In genomic region chr2:189291460-189291859, GRCh38 we compare ENCODE assay signal across 16 cellular contexts.
DNase-seq lines count a peak whose midpoint lies in the region; ATAC-seq and FAIRE-seq lines count a peak whose summit lies in the region.
"Had no signal": no experiment of that assay in that cellular context is flagged by ENCODE, and none has a peak within 500 bp of the region (broad histone marks: within the 10 kb centered on the region; RNA-seq: fewer than 3 reads in every experiment).

No MANE protein-coding gene starts in this region.

- ATAC-seq in activated naive CD8-positive, alpha-beta T cell treated with anti-CD3 and anti-CD28 coated beads, Interleukin-2, amount 50 U/mL, for 24 hours, result peak; percentile 48
- peak; percentile 68 for ATAC-seq in stimulated activated naive CD8-positive, alpha-beta T cell treated with anti-CD3 and anti-CD28 coated beads, Interleukin-15, amount 100 ng/mL, for 72 hours
- ATAC-seq in GM18520 (IDR thresholded peaks at IDR 0.05; ENCODE audit: unreplicated experiment), result no peak
- ATAC-seq: CD8-positive, alpha-beta T cell; K562 had no signal

- peak overlapping the region; percentile 95 for H3K27ac Mint-ChIP-seq in activated naive CD4-positive, alpha-beta T cell treated with anti-CD3 and anti-CD28 coated beads, Interleukin-2, amount 50 U/mL, for 24 hours
- peak overlapping the region; percentile 92 for H3K27ac Mint-ChIP-seq in activated naive CD8-positive, alpha-beta T cell treated with anti-CD3 and anti-CD28 coated beads, Interleukin-2, amount 50 U/mL, for 24 hours
- peak overlapping the region; percentile 87 to 94 for H3K27ac Mint-ChIP-seq in stimulated activated naive CD8-positive, alpha-beta T cell treated with anti-CD3 and anti-CD28 coated beads, Interleukin-15, amount 100 ng/mL, for 72 hours
- H3K27ac Mint-ChIP-seq: CD8-positive, alpha-beta T cell had no signal

- peaks cover 71% of the 10 kb centered on the region for H3K4me1 Mint-ChIP-seq in activated naive CD4-positive, alpha-beta T cell treated with anti-CD3 and anti-CD28 coated beads, Interleukin-2, amount 50 U/mL, for 24 hours
- H3K4me1 Mint-ChIP-seq in activated naive CD8-positive, alpha-beta T cell treated with anti-CD3 and anti-CD28 coated beads, Interleukin-2, amount 50 U/mL, for 24 hours, result peaks cover 81% of the 10 kb centered on the region
- peaks cover 56% of the 10 kb centered on the region for H3K4me1 Mint-ChIP-seq in stimulated activated naive CD8-positive, alpha-beta T cell treated with anti-CD3 and anti-CD28 coated beads, Interleukin-15, amount 100 ng/mL, for 72 hours

- no peaks in the 10 kb centered on the region for H3K27me3 Mint-ChIP-seq in activated naive CD4-positive, alpha-beta T cell treated with anti-CD3 and anti-CD28 coated beads, Interleukin-2, amount 50 U/mL, for 24 hours
- no peaks in the 10 kb centered on the region for H3K27me3 Mint-ChIP-seq in activated naive CD8-positive, alpha-beta T cell treated with anti-CD3 and anti-CD28 coated beads, Interleukin-2, amount 50 U/mL, for 24 hours
- no peaks in the 10 kb centered on the region for H3K27me3 Mint-ChIP-seq in stimulated activated naive CD8-positive, alpha-beta T cell treated with anti-CD3 and anti-CD28 coated beads, Interleukin-15, amount 100 ng/mL, for 72 hours

- no peak for DNase-seq in activated naive CD4-positive, alpha-beta T cell treated with anti-CD3 and anti-CD28 coated beads, Interleukin-2, amount 50 U/mL, for 16 hours
- no peak for DNase-seq in activated naive CD8-positive, alpha-beta T cell treated with anti-CD3 and anti-CD28 coated beads, Interleukin-2, amount 50 U/mL, for 24 hours
- no peak for DNase-seq in stimulated activated naive CD8-positive, alpha-beta T cell treated with anti-CD3 and anti-CD28 coated beads, Interleukin-15, amount 100 ng/mL, for 72 hours
- DNase-seq in NOMO-1 treated with dmso at 0.1 percent for 144 hours (lab: John Stamatoyannopoulos, UW; ENCODE audit: unreplicated experiment), result no peak
- DNase-seq: CD8-positive, alpha-beta T cell; DMS53; EL; GOT3; NCI-H1105 treated with DMSO at 0.1 percent for 48 hours; NCI-H1694 treated with DMSO at 0.1 percent for 48 hours; Right ventricle myocardium superior had no signal

- H3K4me3 Mint-ChIP-seq in activated naive CD4-positive, alpha-beta T cell treated with anti-CD3 and anti-CD28 coated beads, Interleukin-2, amount 50 U/mL, for 24 hours, result peak overlapping the region; percentile 33
- peak overlapping the region; percentile 27 for H3K4me3 Mint-ChIP-seq in activated naive CD8-positive, alpha-beta T cell treated with anti-CD3 and anti-CD28 coated beads, Interleukin-2, amount 50 U/mL, for 24 hours
- H3K4me3 Mint-ChIP-seq in stimulated activated naive CD8-positive, alpha-beta T cell treated with anti-CD3 and anti-CD28 coated beads, Interleukin-15, amount 100 ng/mL, for 72 hours, result peak overlapping the region; percentile 41 to 44
- H3K4me3 Mint-ChIP-seq: CD8-positive, alpha-beta T cell had no signal

- FAIRE-seq in TTC549 (lab: Jason Lieb, UNC), result peak; percentile 50
- FAIRE-seq: GM12891, K562 had no signal

- peaks cover 3% of the 10 kb centered on the region for H3K36me3 Mint-ChIP-seq in activated naive CD4-positive, alpha-beta T cell treated with anti-CD3 and anti-CD28 coated beads, Interleukin-2, amount 50 U/mL, for 24 hours
- peaks cover 26% of the 10 kb centered on the region for H3K36me3 Mint-ChIP-seq in activated naive CD8-positive, alpha-beta T cell treated with anti-CD3 and anti-CD28 coated beads, Interleukin-2, amount 50 U/mL, for 24 hours (ENCODE audit: low read depth)
- H3K36me3 Mint-ChIP-seq: CD8-positive, alpha-beta T cell had no signal

- peaks cover 10% of the 10 kb centered on the region for H3K9me3 Mint-ChIP-seq in activated naive CD4-positive, alpha-beta T cell treated with anti-CD3 and anti-CD28 coated beads, Interleukin-2, amount 50 U/mL, for 24 hours
- peaks cover 12% of the 10 kb centered on the region for H3K9me3 Mint-ChIP-seq in activated naive CD8-positive, alpha-beta T cell treated with anti-CD3 and anti-CD28 coated beads, Interleukin-2, amount 50 U/mL, for 24 hours
- H3K9me3 Mint-ChIP-seq in stimulated activated naive CD8-positive, alpha-beta T cell treated with anti-CD3 and anti-CD28 coated beads, Interleukin-15, amount 100 ng/mL, for 72 hours, result peaks cover 9 to 11% of the 10 kb centered on the region in 2 donors
- H3K9me3 Mint-ChIP-seq: CD8-positive, alpha-beta T cell had no signal
